In genomic region chr9:120934271-120934670, GRCh38 we compare ENCODE assay signal across 9 cellular contexts. TPM values are rescaled to one million over a fixed set of nuclear protein-coding genes. Genes with fewer than 3 reads are reported as not detected.
DNase-seq lines count a peak whose midpoint lies in the region; ATAC-seq and TF ChIP-seq lines count a peak whose summit lies in the region.
"Had no signal": no experiment of that assay in that cellular context is flagged by ENCODE, and none has a peak within 500 bp of the region (broad histone marks: within the 10 kb centered on the region; RNA-seq: fewer than 3 reads in every experiment).

No MANE protein-coding gene starts in this region.

- H3K9me3 Mint-ChIP-seq in activated CD4-positive, alpha-beta T cell treated with anti-CD3 and anti-CD28 coated beads, Interleukin-2, amount 10 ng/mL, durations not matched to agents 24 days and 14 days, result no peaks in the 10 kb centered on the region
- no peaks in the 10 kb centered on the region for H3K9me3 Mint-ChIP-seq in endothelial cell (ENCODE audit: unreplicated experiment)

- peaks cover 1% of the 10 kb centered on the region for H3K36me3 Mint-ChIP-seq in activated CD4-positive, alpha-beta T cell treated with anti-CD3 and anti-CD28 coated beads, Interleukin-2, amount 10 ng/mL, durations not matched to agents 24 days and 14 days (ENCODE audit: low read depth)
- H3K36me3 Mint-ChIP-seq in endothelial cell (ENCODE audit: low read depth, unreplicated experiment), result no peaks in the 10 kb centered on the region

- H3K27me3 ChIP-seq in testis, result no peaks in the 10 kb centered on the region

- H3K27ac ChIP-seq in epithelial cell of prostate (peak overlapping the region; percentile 82), testis (peak overlapping the region; percentile 22 to 92)

- no peak for TF ChIP-seq POLR2A in testis (IDR thresholded peaks at IDR 0.05)

- H3K27me3 Mint-ChIP-seq in activated CD4-positive, alpha-beta T cell treated with anti-CD3 and anti-CD28 coated beads, Interleukin-2, amount 10 ng/mL, durations not matched to agents 24 days and 14 days, result no peaks in the 10 kb centered on the region
- peaks cover 1% of the 10 kb centered on the region for H3K27me3 Mint-ChIP-seq in endothelial cell (ENCODE audit: unreplicated experiment)

- ATAC-seq in GM21786 (IDR thresholded peaks at IDR 0.05; ENCODE audit: unreplicated experiment), result no peak

- intact Hi-C loops in activated CD4-positive, alpha-beta T cell treated with anti-CD3 and anti-CD28 coated beads, Interleukin-2, amount 10 ng/mL, durations not matched to agents 24 days and 14 days (cut with micrococcal nuclease), result loop anchor here (2.0 kb wide), 1 partner anchor 13 kb away; no protein-coding TSS in a partner anchor
- intact Hi-C loops in testis (cut with DNase I; ENCODE audit: low total_unique reads), result no loop called here

- peaks cover 71% of the 10 kb centered on the region for H3K4me1 Mint-ChIP-seq in activated CD4-positive, alpha-beta T cell treated with anti-CD3 and anti-CD28 coated beads, Interleukin-2, amount 10 ng/mL, durations not matched to agents 24 days and 14 days
- peaks cover 7% of the 10 kb centered on the region for H3K4me1 Mint-ChIP-seq in endothelial cell (ENCODE audit: unreplicated experiment)

- TF ChIP-seq CTCF in testis (IDR thresholded peaks at IDR 0.05) (no peak), endothelial cell (IDR thresholded peaks at IDR 0.05; ENCODE audit: unreplicated experiment) (no peak)

- peak overlapping the region; percentile 3 for H3K4me3 Mint-ChIP-seq in activated CD4-positive, alpha-beta T cell treated with anti-CD3 and anti-CD28 coated beads, Interleukin-2, amount 10 ng/mL, durations not matched to agents 24 days and 14 days
- H3K4me3 Mint-ChIP-seq in endothelial cell (ENCODE audit: unreplicated experiment), result no peak overlapping the region
- H3K4me3 Mint-ChIP-seq: nephron progenitor cell had no signal

- no peak for DNase-seq in activated CD4-positive, alpha-beta T cell treated with anti-CD3 and anti-CD28 coated beads, Interleukin-2, amount 10 ng/mL, durations not matched to agents 24 days and 14 days
- DNase-seq in activated CD4-positive, alpha-beta T cell treated with anti-CD3 and anti-CD28 coated beads for 4 hours, result no peak
- DNase-seq in SIG-M5 (lab: John Stamatoyannopoulos, UW) (peak; percentile 34), epithelial cell of prostate (ENCODE audit: low read depth, low spot score) (no peak), testis (no peak), endothelial cell (ENCODE audit: low spot score) (no peak), DMS 273 treated with DMSO at 0.1 percent for 48 hours (lab: John Stamatoyannopoulos, UW) (no peak)
- DNase-seq: nephron progenitor cell had no signal

- 43 to 51% methylated on average over 2 of the region's 2 CpGs for WGBS in testis, 2 donors

- H3K9me3 ChIP-seq in testis, result no peaks in the 10 kb centered on the region

- peak overlapping the region; percentile 76 for H3K27ac Mint-ChIP-seq in activated CD4-positive, alpha-beta T cell treated with anti-CD3 and anti-CD28 coated beads, Interleukin-2, amount 10 ng/mL, durations not matched to agents 24 days and 14 days
- no peak overlapping the region for H3K27ac Mint-ChIP-seq in endothelial cell (ENCODE audit: unreplicated experiment)
- H3K27ac Mint-ChIP-seq: nephron progenitor cell had no signal

- H3K4me3 ChIP-seq in testis, result no peak overlapping the region

- H3K4me1 ChIP-seq in testis, result peaks cover 50% of the 10 kb centered on the region

- H3K36me3 ChIP-seq in testis (ENCODE audit: low read depth, missing control alignments), result no peaks in the 10 kb centered on the region

RNA-seq across cellular contexts. Expression of gene TRAF1, which starts 7.7 kb away (rescaled TPM):
- 164 and 166 TPM in 2 replicates for total RNA-seq in activated CD4-positive, alpha-beta T cell treated with anti-CD3 and anti-CD28 coated beads, Interleukin-2, amount 10 ng/mL, durations not matched to agents 24 days and 14 days
- 1 to 10 TPM; 6.5 to 8.6 TPM for total RNA-seq in testis
- polyA plus RNA-seq in testis (ENCODE audit: insufficient read depth, low read depth, low replicate concordance), result 3.9 TPM
- 1.4 TPM for total RNA-seq in endothelial cell (ENCODE audit: unreplicated experiment)

RNA-seq across cellular contexts. Expression of gene PHF19, which starts 57.3 kb away (rescaled TPM):
- 132 and 144 TPM in 2 replicates for total RNA-seq in activated CD4-positive, alpha-beta T cell treated with anti-CD3 and anti-CD28 coated beads, Interleukin-2, amount 10 ng/mL, durations not matched to agents 24 days and 14 days
- total RNA-seq in testis (10 to 100 TPM; 40.3 to 41.7 TPM), endothelial cell (ENCODE audit: unreplicated experiment) (10.0 TPM)
- polyA plus RNA-seq in testis (ENCODE audit: insufficient read depth, low read depth, low replicate concordance), result 28.5 TPM

Comparison
In these comparisons a context has a peak if more than half of its experiments do, and no peak if none do; other contexts are left out.
1. RNA of gene TRAF1, which starts 7.7 kb away (total RNA-seq): 164 to 166 TPM in activated CD4-positive, alpha-beta T cell treated with anti-CD3 and anti-CD28 coated beads, Interleukin-2, amount 10 ng/mL, durations not matched to agents 24 days and 14 days; 6.5 to 8.6 TPM in testis and 1.4 TPM in endothelial cell (single experiment); every median in the first group is over 10 times any median in the second.